Comparison of ENCODE assay signal across 1 cellular context in genomic region chr6:138499303-138499991, GRCh38.
A peak's percentile ranks its signal among the peaks of the same experiment; 100 is the strongest.
TF ChIP-seq lines count a peak whose summit lies in the region.

TSS of gene NHSL1 (minus strand) at chr6:138499494. CDS start at chr6:138499290, 204 bp downstream.

TF ChIP-seq in HepG2, 621 proteins besides CTCF, POLR2A, EP300 and RAD21 (continued from another document and continues in another):
- TF ChIP-seq ZNF121 (CRISPR knock-in tag; IDR thresholded peaks at IDR 0.05) (no peak), MXI1 (IDR thresholded peaks at IDR 0.05; ENCODE audit: borderline replicate concordance, low read depth, low read length) (peak; percentile 61; the same call in 1 of the 3 replicates), ZNF160 (CRISPR knock-in tag; IDR thresholded peaks at IDR 0.05) (0 out of 2 replicates have a peak, but pooled peaks have one; percentile 46), ZFX (CRISPR knock-in tag; IDR thresholded peaks at IDR 0.05; ENCODE audit: low read depth) (no peak; the same call in 1 of the 2 replicates), ZNF672 (CRISPR knock-in tag; IDR thresholded peaks at IDR 0.05) (no peak), ZMAT3 (CRISPR knock-in tag; conservative IDR thresholded peaks at IDR 0.05) (no peak), ZNF317 (CRISPR knock-in tag; IDR thresholded peaks at IDR 0.05) (no peak), MAX (IDR thresholded peaks at IDR 0.05) (peak; percentile 17; the same call in 1 of the 2 replicates), ETV6 (CRISPR knock-in tag; conservative IDR thresholded peaks at IDR 0.05) (no peak), ZNF414 (CRISPR knock-in tag; IDR thresholded peaks at IDR 0.05) (peak; percentile 56; the same call in 1 of the 2 replicates), ZSCAN5A (CRISPR knock-in tag; IDR thresholded peaks at IDR 0.05; ENCODE audit: borderline replicate concordance) (0 out of 2 replicates have a peak, but pooled peaks have one; percentile 32), ZBTB33 (CRISPR knock-in tag; IDR thresholded peaks at IDR 0.05) (no peak), ZNF180 (CRISPR knock-in tag; IDR thresholded peaks at IDR 0.05; ENCODE audit: borderline replicate concordance, low read depth) (no peak), ZNF142 (CRISPR knock-in tag; IDR thresholded peaks at IDR 0.05) (no peak; the same call in 1 of the 2 replicates), TRIM24 (CRISPR knock-in tag; IDR thresholded peaks at IDR 0.05) (no peak), FOXC1 (CRISPR knock-in tag; IDR thresholded peaks at IDR 0.05; ENCODE audit: borderline replicate concordance) (no peak; the same call in 1 of the 2 replicates), FOSL2 (CRISPR knock-in tag; IDR thresholded peaks at IDR 0.05) (no peak; the same call in 1 of the 2 replicates), PLSCR1 (CRISPR knock-in tag; IDR thresholded peaks at IDR 0.05; ENCODE audit: borderline replicate concordance) (no peak), PAF1 (CRISPR knock-in tag; IDR thresholded peaks at IDR 0.05) (no peak), ZNF75D (CRISPR knock-in tag; IDR thresholded peaks at IDR 0.05; ENCODE audit: borderline replicate concordance) (no peak), AHDC1 (CRISPR knock-in tag; IDR thresholded peaks at IDR 0.05; ENCODE audit: borderline replicate concordance) (no peak), ZNF263 (CRISPR knock-in tag; IDR thresholded peaks at IDR 0.05) (no peak), ZNF101 (CRISPR knock-in tag; IDR thresholded peaks at IDR 0.05; ENCODE audit: borderline replicate concordance, low read depth) (0 out of 2 replicates have a peak, but pooled peaks have one; percentile 49), MBNL3 (CRISPR knock-in tag; conservative IDR thresholded peaks at IDR 0.05) (no peak), TP53 (CRISPR knock-in tag; conservative IDR thresholded peaks at IDR 0.05) (no peak), RFXANK (CRISPR knock-in tag; IDR thresholded peaks at IDR 0.05) (no peak), NR2C2 (CRISPR knock-in tag; IDR thresholded peaks at IDR 0.05; ENCODE audit: borderline replicate concordance) (peak; percentile 73), HIC2 (CRISPR knock-in tag; IDR thresholded peaks at IDR 0.05; ENCODE audit: low read depth) (no peak), BRD4 (CRISPR knock-in tag; IDR thresholded peaks at IDR 0.05) (no peak), THRA (CRISPR knock-in tag; IDR thresholded peaks at IDR 0.05; ENCODE audit: borderline replicate concordance) (peak; percentile 70; the same call in 1 of the 2 replicates), ZEB1 (IDR thresholded peaks at IDR 0.05; ENCODE audit: insufficient replicate concordance, low read depth) (no peak), MATR3 (CRISPR knock-in tag; IDR thresholded peaks at IDR 0.05) (no peak), CREB3 (CRISPR knock-in tag; IDR thresholded peaks at IDR 0.05) (no peak), EHMT2 (IDR thresholded peaks at IDR 0.05; ENCODE audit: borderline replicate concordance, low read depth, low read length) (no peak)
